In the genomic region with DNA sequence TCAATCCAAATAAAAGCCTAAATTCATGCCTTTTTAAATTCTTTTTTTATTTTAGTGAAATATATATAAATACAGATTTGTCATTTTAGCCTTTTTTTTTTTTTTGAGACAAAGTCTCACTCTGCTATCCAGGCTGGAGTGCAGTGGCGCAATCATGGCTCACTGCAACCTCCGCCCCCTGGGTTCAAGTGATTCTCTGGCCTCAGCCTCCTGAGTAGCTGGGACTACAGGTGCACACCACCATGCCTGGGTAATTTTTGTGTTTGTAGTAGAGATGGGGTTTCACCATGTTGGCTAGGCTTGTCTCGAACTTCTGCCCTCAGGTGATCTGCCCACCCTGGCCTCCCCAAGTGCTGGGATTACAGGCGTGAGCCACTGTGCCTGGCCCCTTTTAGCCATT, we compare ENCODE assay signal across 15 cellular contexts. TPM values are rescaled to one million over a fixed set of nuclear protein-coding genes. Genes with fewer than 3 reads are reported as not detected.
"Had no signal": no experiment of that assay in that cellular context is flagged by ENCODE, and none has a peak within 500 bp of the region (broad histone marks: within the 10 kb centered on the region; RNA-seq: fewer than 3 reads in every experiment).

No MANE protein-coding gene starts in this region.

RNA-seq across cellular contexts. Expression of a gene that starts 23.8 kb away (rescaled TPM):
- total RNA-seq: activated naive CD4-positive, alpha-beta T cell treated with anti-CD3 and anti-CD28 coated beads for 36 hours; activated naive CD4-positive, alpha-beta T cell treated with anti-CD3 and anti-CD28 coated beads, Interleukin-2, amount 50 U/mL, for 72 hours; activated naive CD8-positive, alpha-beta T cell treated with anti-CD3 and anti-CD28 coated beads for 36 hours; activated naive CD8-positive, alpha-beta T cell treated with anti-CD3 and anti-CD28 coated beads, Interleukin-2, amount 10 ng/mL, durations not matched to agents 7 days and 5 days; activated T-cell treated with anti-CD3 and anti-CD28 coated beads, Interleukin-2, amount 50 U/mL, for 4 hours; activated T-helper 17 cell treated with anti-CD3 and anti-CD28 coated beads, Interleukin-2, amount 50 U/mL, for 72 hours; activated T-helper 2 cell treated with anti-CD3 and anti-CD28 coated beads, Interferon-gamma antibody, Interleukin-2, Interleukin-4, amounts not matched to agents 10 μg/mL and 5 μg/mL and 100 μg/mL, durations not matched to agents 14 hours and 24 hours and 36 hours; adrenal gland; aorta; ascending aorta; body of pancreas; breast epithelium; cardiac septum; cerebellum had no signal
- polyA plus RNA-seq: aorta, cardiac muscle cell had no signal
